ENCODE assay signal across 24 cellular contexts in genomic region chrX:40331353-40331752, GRCh38.
DNase-seq lines count a peak whose midpoint lies in the region; ATAC-seq, FAIRE-seq and TF ChIP-seq lines count a peak whose summit lies in the region.
"Had no signal": no experiment of that assay in that cellular context is flagged by ENCODE, and none has a peak within 500 bp of the region (broad histone marks: within the 10 kb centered on the region; RNA-seq: fewer than 3 reads in every experiment).

No MANE protein-coding gene starts in this region.

- no peak for DNase-seq in astrocyte (ENCODE audit: low read depth)
- DNase-seq in islet precursor cell, result peak; percentile 29
- no peak for DNase-seq in DMS153 treated with DMSO at 0.1 percent for 48 hours (lab: John Stamatoyannopoulos, UW; ENCODE audit: unreplicated experiment)
- no peak for DNase-seq in pancreas
- DNase-seq: 8988T; ACHN; BE2C; C1 segment of cervical spinal cord; CD4-positive, alpha-beta memory T cell; CD4-positive, CD25-positive, alpha-beta regulatory T cell; CD8-positive, alpha-beta memory T cell; COR-L47; DMS 273 treated with DMSO at 0.1 percent for 48 hours; DMS153; DMS79 treated with DMSO at 0.1 percent for 48 hours; GF-D8 had no signal

- FAIRE-seq in astrocyte (lab: Jason Lieb, UNC), result peak; percentile 9
- no peak for FAIRE-seq in pancreas (lab: Jason Lieb, UNC)
- FAIRE-seq: A204.1, G401.6, GM12891, GM19239 had no signal

- H3K27me3 ChIP-seq in astrocyte (ENCODE audit: insufficient read depth, low read length) (no peaks in the 10 kb centered on the region), pancreas (peaks cover 0 to 4% (median 0%) of the 10 kb centered on the region in 4 donors)
- H3K27me3 ChIP-seq: BE2C, BLaER1 had no signal

- H3K36me3 Mint-ChIP-seq in astrocyte (ENCODE audit: low read depth, unreplicated experiment), result no peaks in the 10 kb centered on the region
- H3K36me3 Mint-ChIP-seq: CD14-positive monocyte; CD4-positive, alpha-beta memory T cell; CD4-positive, CD25-positive, alpha-beta regulatory T cell had no signal

- H2AFZ ChIP-seq in astrocyte (ENCODE audit: low read depth, low read length), result no peak overlapping the region

- H3K36me3 ChIP-seq in HEK293 (ENCODE audit: control insufficient read depth in 2 of 2, insufficient read depth in 1 of 2, low read length in 2 of 2) (no peaks in the 10 kb centered on the region), astrocyte (ENCODE audit: insufficient read depth, low read length) (no peaks in the 10 kb centered on the region), pancreas (no peaks in the 10 kb centered on the region)
- H3K36me3 ChIP-seq: BE2C, BLaER1 had no signal

- H3K27ac Mint-ChIP-seq in astrocyte (ENCODE audit: unreplicated experiment), result no peak overlapping the region
- H3K27ac Mint-ChIP-seq: CD4-positive, alpha-beta memory T cell; CD4-positive, CD25-positive, alpha-beta regulatory T cell; CD8-positive, alpha-beta memory T cell had no signal

- no peaks in the 10 kb centered on the region for H3K4me1 Mint-ChIP-seq in astrocyte (ENCODE audit: low read depth, unreplicated experiment)

- H3K4me3 ChIP-seq in HEK293 (ENCODE audit: low read depth, low read length) (no peak overlapping the region), astrocyte (ENCODE audit: insufficient read depth, low read depth, low read length) (no peak overlapping the region), pancreas (no peak overlapping the region)
- H3K4me3 ChIP-seq: BLaER1 had no signal

- H3K9me3 ChIP-seq in HEK293 (ENCODE audit: control insufficient read depth, insufficient read depth, low read depth, low read length) (no peaks in the 10 kb centered on the region), astrocyte (ENCODE audit: insufficient read depth, low read depth, low read length) (no peaks in the 10 kb centered on the region), pancreas (no peaks in the 10 kb centered on the region)
- H3K9me3 ChIP-seq: BE2C had no signal

- peaks cover 4% of the 10 kb centered on the region for H3K9me3 Mint-ChIP-seq in astrocyte (ENCODE audit: unreplicated experiment)

- H3K27ac ChIP-seq in HEK293 (ENCODE audit: extremely low read depth, low read depth, low read length), result no peak overlapping the region
- H3K27ac ChIP-seq in astrocyte (ENCODE audit: low read depth, low read length), result no peak overlapping the region
- H3K27ac ChIP-seq in pancreas, result no peak overlapping the region
- H3K27ac ChIP-seq: BLaER1 had no signal

- H3K4me1 ChIP-seq in HEK293 (ENCODE audit: control insufficient read depth, insufficient read depth, low read length), result no peaks in the 10 kb centered on the region
- H3K4me1 ChIP-seq in astrocyte (ENCODE audit: insufficient read depth, low read length), result no peaks in the 10 kb centered on the region
- H3K4me1 ChIP-seq in pancreas, result no peaks in the 10 kb centered on the region
- H3K4me1 ChIP-seq: BE2C, BLaER1 had no signal

- CTCF ChIA-PET in HEK293 (lab: Yijun Ruan, JAX), result no interaction called here

- peaks cover 6% of the 10 kb centered on the region for H3K27me3 Mint-ChIP-seq in astrocyte (ENCODE audit: low read depth, unreplicated experiment)
- H3K27me3 Mint-ChIP-seq: CD4-positive, alpha-beta memory T cell; CD8-positive, alpha-beta memory T cell had no signal

- H3K4me2 ChIP-seq in astrocyte (ENCODE audit: low read length), result no peak overlapping the region
- H3K4me2 ChIP-seq: BLaER1 had no signal

- H3K79me2 ChIP-seq in astrocyte (ENCODE audit: insufficient read depth, low read length), result no peaks in the 10 kb centered on the region

- ATAC-seq in GM21723 (IDR thresholded peaks at IDR 0.05; ENCODE audit: unreplicated experiment) (no peak), pancreas (no peak)

- no peaks in the 10 kb centered on the region for H4K20me1 ChIP-seq in astrocyte (ENCODE audit: insufficient read depth, low read length)
- H4K20me1 ChIP-seq: BLaER1 had no signal

- POLR2A ChIA-PET in HEK293 (lab: Yijun Ruan, JAX), result no interaction called here

- WGBS in pancreas, 2 donors, result 65 to 66% methylated on average over 5 of the region's 5 CpGs

- H3K4me3 Mint-ChIP-seq in astrocyte (ENCODE audit: unreplicated experiment), result no peak overlapping the region
- H3K4me3 Mint-ChIP-seq: CD14-positive monocyte; CD4-positive, alpha-beta memory T cell; CD4-positive, CD25-positive, alpha-beta regulatory T cell; CD8-positive, alpha-beta memory T cell had no signal

- intact Hi-C loops in pancreas (cut with DNase I), result no loop called here

- no peak overlapping the region for H3K9ac ChIP-seq in astrocyte (ENCODE audit: low read length)
- H3K9ac ChIP-seq: BLaER1 had no signal

- TF ChIP-seq CTCF in HEK293 (tag by site-specific recombination; IDR thresholded peaks at IDR 0.05) (no peak), astrocyte (IDR thresholded peaks at IDR 0.05; ENCODE audit: insufficient read depth, low read depth, low read length) (no peak), pancreas (IDR thresholded peaks at IDR 0.05) (no peak)

TF ChIP-seq in HEK293, 187 proteins besides CTCF, POLR2A, EP300 and RAD21:
- TF ChIP-seq ZNF596 (tag by site-specific recombination; IDR thresholded peaks at IDR 0.05), result no peak
- peak; percentile 96 for TF ChIP-seq ZNF10 (tag by site-specific recombination; IDR thresholded peaks at IDR 0.05)
- TF ChIP-seq ZNF138 (tag by site-specific recombination; IDR thresholded peaks at IDR 0.05; ENCODE audit: borderline replicate concordance), result no peak
- no peak for TF ChIP-seq ZNF211 (tag by site-specific recombination; IDR thresholded peaks at IDR 0.05; ENCODE audit: low read depth)
